ENCODE assay signal across 28 cellular contexts in genomic region chr2:8619071-8619470, GRCh38.
"Had no signal": no experiment of that assay in that cellular context is flagged by ENCODE, and none has a peak within 500 bp of the region (broad histone marks: within the 10 kb centered on the region; RNA-seq: fewer than 3 reads in every experiment).

No MANE protein-coding gene starts in this region.

- DNase-seq: activated B cell treated with CpG ODN at 0.5 μM for 24 hours; activated CD4-positive, alpha-beta T cell treated with anti-CD3 and anti-CD28 coated beads for 48 hours; activated CD4-positive, alpha-beta T cell treated with anti-CD3 and anti-CD28 coated beads, Interleukin-2, amount 50 U/mL, for 1 hour; activated CD4-positive, alpha-beta T cell treated with anti-CD3 and anti-CD28 coated beads, Interleukin-2, amount 50 U/mL, for 48 hours; activated CD8-positive, alpha-beta memory T cell treated with anti-CD3 and anti-CD28 coated beads for 24 hours; activated CD8-positive, alpha-beta T cell treated with anti-CD3 and anti-CD28 coated beads for 36 hours; activated gamma-delta T cell; activated naive CD4-positive, alpha-beta T cell; activated naive CD4-positive, alpha-beta T cell treated with anti-CD3 and anti-CD28 coated beads, Interleukin-2, amount 50 U/mL, for 16 hours; activated naive CD8-positive, alpha-beta T cell treated with anti-CD3 and anti-CD28 coated beads for 36 hours; activated naive CD8-positive, alpha-beta T cell treated with anti-CD3 and anti-CD28 coated beads, Interleukin-2, amount 50 U/mL, for 24 hours; activated T-cell treated with anti-CD3 and anti-CD28 coated beads, Interleukin-2, amount 50 U/mL, for 72 hours; adrenal gland; amygdala; body of pancreas; caudate nucleus; cerebellar nuclear complex; colonic mucosa; effector CD8-positive, alpha-beta T cell; esophagus squamous epithelium; foreskin melanocyte; T-helper 1 cell; T-helper 17 cell; T1000; WERI-Rb-1 had no signal

- H3K4me1 Mint-ChIP-seq: activated B cell treated with CpG ODN at 0.5 μM for 24 hours; activated naive CD8-positive, alpha-beta T cell treated with anti-CD3 and anti-CD28 coated beads for 36 hours; activated naive CD8-positive, alpha-beta T cell treated with anti-CD3 and anti-CD28 coated beads, Interleukin-2, amount 50 U/mL, for 24 hours had no signal

- H3K4me3 Mint-ChIP-seq: activated B cell treated with CpG ODN at 0.5 μM for 24 hours; activated CD8-positive, alpha-beta T cell treated with anti-CD3 and anti-CD28 coated beads for 36 hours; activated naive CD8-positive, alpha-beta T cell treated with anti-CD3 and anti-CD28 coated beads for 36 hours; activated naive CD8-positive, alpha-beta T cell treated with anti-CD3 and anti-CD28 coated beads, Interleukin-2, amount 50 U/mL, for 24 hours; activated T-cell treated with anti-CD3 and anti-CD28 coated beads, Interleukin-2, amount 50 U/mL, for 72 hours; T-helper 17 cell; T-helper 2 cell treated with Interferon-gamma antibody and Interleukin-4, amounts not matched to agents 5 μg/mL and 100 μg/mL, for 36 hours had no signal

- H3K27ac Mint-ChIP-seq: activated B cell treated with CpG ODN at 0.5 μM for 24 hours; activated CD8-positive, alpha-beta T cell treated with anti-CD3 and anti-CD28 coated beads for 36 hours; activated naive CD8-positive, alpha-beta T cell treated with anti-CD3 and anti-CD28 coated beads for 36 hours; activated naive CD8-positive, alpha-beta T cell treated with anti-CD3 and anti-CD28 coated beads, Interleukin-2, amount 50 U/mL, for 24 hours; activated T-cell treated with anti-CD3 and anti-CD28 coated beads, Interleukin-2, amount 50 U/mL, for 72 hours; T-helper 17 cell; T-helper 2 cell treated with Interferon-gamma antibody and Interleukin-4, amounts not matched to agents 5 μg/mL and 100 μg/mL, for 36 hours had no signal

- H3K36me3 Mint-ChIP-seq: activated naive CD8-positive, alpha-beta T cell treated with anti-CD3 and anti-CD28 coated beads for 36 hours had no signal

- ATAC-seq: activated CD4-positive, CD25-positive, alpha-beta regulatory T cell treated with anti-CD3 and anti-CD28 coated beads, Interleukin-2, amount 50 U/mL, for 24 hours; activated CD8-positive, alpha-beta T cell treated with anti-CD3 and anti-CD28 coated beads for 36 hours; activated naive CD8-positive, alpha-beta T cell treated with anti-CD3 and anti-CD28 coated beads, Interleukin-2, amount 50 U/mL, for 24 hours; activated T-cell treated with anti-CD3 and anti-CD28 coated beads, Interleukin-2, amount 50 U/mL, for 72 hours; body of pancreas; gastroesophageal sphincter; T-helper 17 cell had no signal

- H3K9me3 Mint-ChIP-seq: activated CD8-positive, alpha-beta T cell treated with anti-CD3 and anti-CD28 coated beads for 36 hours; activated naive CD8-positive, alpha-beta T cell treated with anti-CD3 and anti-CD28 coated beads for 36 hours; activated naive CD8-positive, alpha-beta T cell treated with anti-CD3 and anti-CD28 coated beads, Interleukin-2, amount 50 U/mL, for 24 hours had no signal
